Comparison of ENCODE assay signal across 18 cellular contexts in the genomic region with DNA sequence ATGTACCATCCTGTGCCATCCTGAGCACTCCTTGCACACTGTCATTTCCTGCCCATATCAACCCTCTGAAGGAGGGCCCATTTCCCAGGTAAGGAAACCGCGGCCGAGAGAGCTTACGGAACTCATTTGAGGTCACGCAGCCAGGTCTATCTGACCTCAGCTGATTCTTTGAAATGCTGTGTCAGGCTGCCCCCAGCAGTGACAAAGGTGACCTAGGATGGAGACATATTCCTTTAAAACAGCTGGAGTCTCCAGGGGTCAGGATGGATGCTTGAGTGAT. TPM values are rescaled to one million over a fixed set of nuclear protein-coding genes. Genes with fewer than 3 reads are reported as not detected.
A peak's percentile ranks its signal among the peaks of the same experiment; 100 is the strongest.
DNase-seq lines count a peak whose midpoint lies in the region; ATAC-seq and TF ChIP-seq lines count a peak whose summit lies in the region.
"Had no signal": no experiment of that assay in that cellular context is flagged by ENCODE, and none has a peak within 500 bp of the region (broad histone marks: within the 10 kb centered on the region; RNA-seq: fewer than 3 reads in every experiment).

No MANE protein-coding gene starts in this region.

- TF ChIP-seq POLR2A in esophagus muscularis mucosa (IDR thresholded peaks at IDR 0.05; ENCODE audit: low read depth) (no peak), sigmoid colon (IDR thresholded peaks at IDR 0.05) (no peak)

- intact Hi-C loops in Right ventricle myocardium inferior (cut with DNase I) = no loop called here
- intact Hi-C loops in left ventricle myocardium inferior (cut with micrococcal nuclease) = no loop called here
- intact Hi-C loops in esophagus muscularis mucosa (cut with DNase I) = no loop called here
- intact Hi-C loops in sigmoid colon (cut with DNase I) = no loop called here

- no peak for TF ChIP-seq CTCF in left ventricle myocardium inferior (IDR thresholded peaks at IDR 0.05; ENCODE audit: borderline replicate concordance)
- no peak for TF ChIP-seq CTCF in esophagus muscularis mucosa (IDR thresholded peaks at IDR 0.05)
- no peak for TF ChIP-seq CTCF in sigmoid colon (IDR thresholded peaks at IDR 0.05)

- H3K27me3 ChIP-seq in left ventricle myocardium inferior (ENCODE audit: low read depth) = peaks cover 79% of the 10 kb centered on the region
- H3K27me3 ChIP-seq in esophagus muscularis mucosa = peaks cover 0 to 33% (median 0%) of the 10 kb centered on the region in 4 donors
- peaks cover 0 to 7% (median 0%) of the 10 kb centered on the region in 3 donors for H3K27me3 ChIP-seq in sigmoid colon
- H3K27me3 ChIP-seq: Peyer's patch had no signal

- no peak overlapping the region for H3K27ac ChIP-seq in left ventricle myocardium inferior (replicated peaks)
- H3K27ac ChIP-seq in esophagus muscularis mucosa (replicated peaks in 1 of 4) = no peak overlapping the region
- H3K27ac ChIP-seq in sigmoid colon = no peak overlapping the region
- H3K27ac ChIP-seq: C4-2B, Peyer's patch had no signal

- H3K36me3 ChIP-seq in left ventricle myocardium inferior = no peaks in the 10 kb centered on the region
- no peaks in the 10 kb centered on the region for H3K36me3 ChIP-seq in esophagus muscularis mucosa
- no peaks in the 10 kb centered on the region for H3K36me3 ChIP-seq in sigmoid colon
- H3K36me3 ChIP-seq: Peyer's patch had no signal

- 94% methylated on average over 5 of the region's 5 CpGs for WGBS in esophagus muscularis mucosa
- whole genome bisulfite sequencing in sigmoid colon, 2 donors = 96 to 98% methylated on average over 5 of the region's 5 CpGs

- H3K9me3 ChIP-seq in left ventricle myocardium inferior (replicated peaks) (peaks cover 3% of the 10 kb centered on the region), esophagus muscularis mucosa (no peaks in the 10 kb centered on the region), sigmoid colon (no peaks in the 10 kb centered on the region)

- no peak for TF ChIP-seq EP300 in esophagus muscularis mucosa (IDR thresholded peaks at IDR 0.05)
- TF ChIP-seq EP300 in sigmoid colon (IDR thresholded peaks at IDR 0.05) = no peak

- no peak overlapping the region for H3K4me3 ChIP-seq in left ventricle myocardium inferior
- no peak overlapping the region for H3K4me3 ChIP-seq in esophagus muscularis mucosa
- H3K4me3 ChIP-seq in sigmoid colon = no peak overlapping the region
- H3K4me3 ChIP-seq: Peyer's patch had no signal

- ATAC-seq in Right ventricle myocardium inferior (no peak), HG02981 (IDR thresholded peaks at IDR 0.05; ENCODE audit: unreplicated experiment) (no peak)

- DNase-seq in Right ventricle myocardium inferior (ENCODE audit: missing footprints) = peak; percentile 53
- DNase-seq in left ventricle myocardium inferior = no peak
- peak; percentile 78 for DNase-seq in esophagus muscularis mucosa (ENCODE audit: extremely low spot score)
- DNase-seq in sigmoid colon = peak; percentile 30
- no peak for DNase-seq in foreskin melanocyte
- DNase-seq in SW480 (ENCODE audit: low spot score) = no peak
- DNase-seq: ACHN, AML-193, NCI-H1092 treated with DMSO at 0.1 percent for 48 hours, NCI-H146, NCI-H2029 treated with DMSO at 0.1 percent for 48 hours, NCI-H2171, NCI-H446, NCI-H69 had no signal

- no peaks in the 10 kb centered on the region for H3K4me1 ChIP-seq in left ventricle myocardium inferior
- H3K4me1 ChIP-seq in esophagus muscularis mucosa = peaks cover 0 to 3% (median 0%) of the 10 kb centered on the region in 4 donors
- H3K4me1 ChIP-seq in sigmoid colon = peaks cover 0 to 14% (median 2%) of the 10 kb centered on the region in 4 donors
- H3K4me1 ChIP-seq: Peyer's patch had no signal

RNA-seq across cellular contexts. Expression of a gene that starts 42.2 kb away (rescaled TPM):
- total RNA-seq in Right ventricle myocardium inferior (not detected), left ventricle myocardium inferior (not detected), esophagus muscularis mucosa (under 1 TPM in 2 of 4 donors, not detected in 2; 0.23 to 0.33 TPM), sigmoid colon (under 1 TPM in 1 of 4 donors, not detected in 3; 0.41 TPM)
- polyA plus RNA-seq in sigmoid colon = not detected
- total RNA-seq: LHCN-M2, Peyer's patch had no signal

Comparison
In these comparisons a context has a peak if more than half of its experiments do, and no peak if none do; other contexts are left out.
1. DNase-seq: peak in Right ventricle myocardium inferior (single experiment), esophagus muscularis mucosa (single experiment) and sigmoid colon (single experiment); none in left ventricle myocardium inferior (single experiment), foreskin melanocyte (single experiment) and SW480 (single experiment).